ENCODE assay signal across 19 cellular contexts in genomic region chr2:189927823-189928222, GRCh38.
"Had no signal": no experiment of that assay in that cellular context is flagged by ENCODE, and none has a peak within 500 bp of the region (broad histone marks: within the 10 kb centered on the region; RNA-seq: fewer than 3 reads in every experiment).

No MANE protein-coding gene starts in this region.

- ATAC-seq: activated T-helper 17 cell treated with anti-CD3 and anti-CD28 coated beads, Interleukin-2, amount 50 U/mL, for 72 hours; heart left ventricle; left lung; psoas muscle; stimulated activated naive CD8-positive, alpha-beta T cell treated with anti-CD3 and anti-CD28 coated beads, Interleukin-15, Interleukin-2, amounts not matched to agents 100 U/mL and 50 U/mL, for 24 hours had no signal

- H3K27me3 ChIP-seq: adrenal gland, heart left ventricle, left lung, suprapubic skin had no signal

- H3K9me3 ChIP-seq: adrenal gland, heart left ventricle, left lung, psoas muscle, suprapubic skin had no signal

- H3K36me3 ChIP-seq: adrenal gland, heart left ventricle, left lung, suprapubic skin had no signal

- H3K27ac ChIP-seq: adrenal gland, heart left ventricle, left lung, psoas muscle, suprapubic skin had no signal

- H3K4me3 ChIP-seq: adrenal gland, heart left ventricle, left lung, psoas muscle, suprapubic skin had no signal

- H3K4me1 ChIP-seq: heart left ventricle, left lung, psoas muscle, suprapubic skin had no signal

- DNase-seq: activated B cell treated with CpG ODN at 0.5 μM for 24 hours; activated CD4-positive, alpha-beta T cell treated with anti-CD3 and anti-CD28 coated beads, Interleukin-2, amount 10 ng/mL, durations not matched to agents 24 days and 14 days; activated naive CD4-positive, alpha-beta T cell treated with anti-CD3 and anti-CD28 coated beads for 36 hours; adrenal gland; central memory CD4-positive, alpha-beta T cell; cortex of kidney; effector CD8-positive, alpha-beta T cell; foreskin melanocyte; heart left ventricle; islet precursor cell; left lung; mesendoderm; occipital lobe; psoas muscle; stimulated activated CD4-positive, alpha-beta T cell treated with anti-CD3 and anti-CD28 coated beads, Interleukin-4, amount 100 ng/mL, for 1 hour; stimulated activated CD8-positive, alpha-beta memory T cell treated with anti-CD3 and anti-CD28 coated beads, Interleukin-4, amount 100 ng/mL, for 48 hours; stimulated activated naive CD8-positive, alpha-beta T cell treated with anti-CD3 and anti-CD28 coated beads, Interleukin-15, Interleukin-2, amounts not matched to agents 100 U/mL and 50 U/mL, for 24 hours had no signal
